20 cellular contexts compared by ENCODE assay signal in the genomic region with DNA sequence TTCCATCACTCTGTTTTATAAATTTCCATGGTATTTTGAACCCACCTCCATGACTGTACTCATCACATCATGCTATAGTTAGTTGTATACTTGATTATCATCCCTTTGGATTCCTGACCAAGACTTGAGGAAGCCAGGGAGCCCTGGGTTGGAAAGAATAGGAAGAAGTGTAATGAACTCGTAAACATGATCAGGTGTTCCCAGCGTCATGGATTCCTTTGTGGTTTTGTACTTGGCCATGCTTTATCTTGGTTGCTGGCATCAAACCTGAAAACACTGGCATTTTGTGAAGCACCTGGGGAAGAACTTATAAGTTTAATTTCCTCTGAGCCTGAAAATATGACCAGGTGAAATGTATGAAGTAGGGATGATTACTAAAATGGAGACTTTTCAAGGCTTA.
"Had no signal": no experiment of that assay in that cellular context is flagged by ENCODE, and none has a peak within 500 bp of the region (broad histone marks: within the 10 kb centered on the region; RNA-seq: fewer than 3 reads in every experiment).

No MANE protein-coding gene starts in this region.

- H3K27ac Mint-ChIP-seq: activated naive CD8-positive, alpha-beta T cell had no signal

- H3K36me3 ChIP-seq: brain microvascular endothelial cell, heart left ventricle, lower lobe of right lung, tibial nerve, uterus had no signal

- H3K4me3 ChIP-seq: heart left ventricle, lower lobe of right lung, tibial nerve, uterus had no signal

- H3K9me3 Mint-ChIP-seq: effector memory CD8-positive, alpha-beta T cell had no signal

- ATAC-seq: activated CD4-positive, CD25-positive, alpha-beta regulatory T cell treated with anti-CD3 and anti-CD28 coated beads, Interleukin-2, amount 50 U/mL, for 24 hours; effector memory CD8-positive, alpha-beta T cell; left colon had no signal

- H3K27ac ChIP-seq: brain microvascular endothelial cell, epithelial cell of prostate, heart left ventricle, lower lobe of right lung, tibial nerve, uterus had no signal

- H3K4me1 ChIP-seq: tibial nerve, uterus had no signal

- H3K27me3 Mint-ChIP-seq: activated naive CD8-positive, alpha-beta T cell; effector memory CD8-positive, alpha-beta T cell had no signal

- H3K9me3 ChIP-seq: heart left ventricle, lower lobe of right lung, tibial nerve, uterus had no signal

- H3K4me3 Mint-ChIP-seq: activated naive CD8-positive, alpha-beta T cell; effector memory CD8-positive, alpha-beta T cell had no signal

- H3K27me3 ChIP-seq: brain microvascular endothelial cell, heart left ventricle, tibial nerve, uterus had no signal

- DNase-seq: activated CD4-positive, alpha-beta T cell treated with anti-CD3 and anti-CD28 coated beads, Interleukin-2, amount 50 U/mL, for 1 hour; activated CD8-positive, alpha-beta memory T cell treated with anti-CD3 and anti-CD28 coated beads for 24 hours; activated effector memory CD4-positive, alpha-beta T cell treated with anti-CD3 and anti-CD28 coated beads, Interleukin-2, amount 50 U/mL, for 16 hours; amniotic stem cell; brain microvascular endothelial cell; cerebellar nuclear complex; dermis blood vessel endothelial cell; effector memory CD8-positive, alpha-beta T cell; foreskin melanocyte; heart left ventricle; left colon; lower lobe of right lung; stimulated activated CD4-positive, alpha-beta T cell treated with anti-CD3 and anti-CD28 coated beads, Interleukin-2, amount 100 ng/mL, for 48 hours; stimulated activated naive CD4-positive, alpha-beta T cell; T1000; uterus had no signal
